In genomic region chr13:52968074-52968700, GRCh38 we compare ENCODE assay signal across 8 cellular contexts.
DNase-seq lines count a peak whose midpoint lies in the region; TF ChIP-seq lines count a peak whose summit lies in the region.

No MANE protein-coding gene starts in this region.

- H3K36me3 ChIP-seq in HEK293 (ENCODE audit: control insufficient read depth in 2 of 2, insufficient read depth in 1 of 2, low read length in 2 of 2) (no peaks in the 10 kb centered on the region), MM.1S (replicated peaks; ENCODE audit: insufficient read depth, low read length) (no peaks in the 10 kb centered on the region), vagina (no peaks in the 10 kb centered on the region)

- intact Hi-C loops in posterior cingulate gyrus (cut with DNase I) = loop anchor here (5.0 to 10.0 kb wide), 2 partner anchors 116 to 187 kb away; no protein-coding TSS in a partner anchor
- intact Hi-C loops in vagina (cut with DNase I) = no loop called here

- H3K27me3 ChIP-seq in MM.1S (replicated peaks; ENCODE audit: insufficient read depth, low read length) = no peaks in the 10 kb centered on the region
- H3K27me3 ChIP-seq in vagina = no peaks in the 10 kb centered on the region

- POLR2A ChIA-PET in GM10248 (lab: Yijun Ruan, JAX) = no interaction called here
- POLR2A ChIA-PET in HEK293 (lab: Yijun Ruan, JAX) = interaction anchor here (0.6 kb wide), 1 partner anchor 315 kb away, joined by 3 read pairs; the partner anchor contains the start of gene SUGT1
- POLR2A ChIA-PET in RWPE1 (lab: Yijun Ruan, JAX; ENCODE audit: low non-redundant PET) = no interaction called here

- no peaks in the 10 kb centered on the region for H3K9me2 ChIP-seq in MM.1S (replicated peaks; ENCODE audit: insufficient read depth, low read length)

- TF ChIP-seq CTCF in GM10248 (IDR thresholded peaks at IDR 0.05; ENCODE audit: control extremely low read depth, extremely low read depth, low read depth, missing control alignments) (peak; percentile 87), HEK293 (tag by site-specific recombination; IDR thresholded peaks at IDR 0.05) (peak; percentile 92), MM.1S (IDR thresholded peaks at IDR 0.05; ENCODE audit: low read length) (peak; percentile 91), RWPE1 (conservative IDR thresholded peaks at IDR 0.05; ENCODE audit: low read depth) (peak; percentile 91), vagina (IDR thresholded peaks at IDR 0.05) (peak; percentile 33 to 79 (median 54))

- H3K9me3 ChIP-seq in HEK293 (ENCODE audit: control insufficient read depth, insufficient read depth, low read depth, low read length) (no peaks in the 10 kb centered on the region), MM.1S (replicated peaks; ENCODE audit: insufficient read depth, low read length) (no peaks in the 10 kb centered on the region), vagina (no peaks in the 10 kb centered on the region)

- DNase-seq in GM10248 (ENCODE audit: extremely low spot score) (peak; percentile 76), MM.1S (peak; percentile 70), RWPE1 (ENCODE audit: low spot score) (peak; percentile 80), glomerular visceral epithelial cell (ENCODE audit: extremely low spot score) (peak; percentile 53), posterior cingulate gyrus (peak; percentile 33 to 95 (median 74)), vagina (ENCODE audit: extremely low spot score in 2 of 2) (peak in 1 of 2 donors; percentile 95)
- peak; percentile 84 for DNase-seq in activated effector memory CD4-positive, alpha-beta T cell treated with anti-CD3 and anti-CD28 coated beads, Interleukin-2, amount 50 U/mL, for 16 hours

- H3K4me3 ChIP-seq in HEK293 (ENCODE audit: low read depth, low read length) (no peak overlapping the region), MM.1S (ENCODE audit: low read length) (no peak overlapping the region), vagina (no peak overlapping the region)

- H3K27ac ChIP-seq in HEK293 (ENCODE audit: extremely low read depth, low read depth, low read length) (no peak overlapping the region), MM.1S (ENCODE audit: low read length) (no peak overlapping the region), RWPE1 (no peak overlapping the region), vagina (no peak overlapping the region)

- H3K79me2 ChIP-seq in MM.1S (ENCODE audit: low read length) = no peaks in the 10 kb centered on the region

- no peak overlapping the region for H3K4me2 ChIP-seq in MM.1S (ENCODE audit: low read depth, low read length)

- H4K20me1 ChIP-seq in MM.1S (ENCODE audit: insufficient read depth, low read length) = no peaks in the 10 kb centered on the region

- CTCF ChIA-PET in GM10248 (lab: Yijun Ruan, JAX) (interaction anchor here (0.7 to 3.5 kb wide), 51 partner anchors 9 to 359 kb away, joined by 3 to 36 read pairs (median 4); partner anchors contain the start of gene SUGT1), HEK293 (lab: Yijun Ruan, JAX) (interaction anchor here (0.5 to 3.0 kb wide), 60 partner anchors 9 to 1131 kb away, joined by 3 to 33 read pairs (median 4); no protein-coding TSS in a partner anchor), RWPE1 (lab: Yijun Ruan, JAX) (interaction anchor here (0.5 to 1.9 kb wide), 35 partner anchors 9 to 398 kb away, joined by 3 to 15 read pairs (median 4); partner anchors contain the start of gene PCDH8)

- H2AFZ ChIP-seq in MM.1S (ENCODE audit: low read length) = no peak overlapping the region

- H3K9ac ChIP-seq in MM.1S (ENCODE audit: low read length) = no peak overlapping the region

- no peaks in the 10 kb centered on the region for H3K4me1 ChIP-seq in HEK293 (ENCODE audit: control insufficient read depth, insufficient read depth, low read length)
- H3K4me1 ChIP-seq in MM.1S (ENCODE audit: low read length) = no peaks in the 10 kb centered on the region
- no peaks in the 10 kb centered on the region for H3K4me1 ChIP-seq in vagina

- no peak for TF ChIP-seq POLR2A in vagina (IDR thresholded peaks at IDR 0.05)

- H3F3A ChIP-seq in MM.1S (ENCODE audit: insufficient read depth, low read length) = no peaks in the 10 kb centered on the region

TF ChIP-seq in HEK293, 187 proteins besides CTCF, POLR2A, EP300 and RAD21:
- TF ChIP-seq ZNF2 (tag by site-specific recombination; IDR thresholded peaks at IDR 0.05) (peak; percentile 80), ZNF654 (tag by site-specific recombination; IDR thresholded peaks at IDR 0.05; ENCODE audit: low read depth) (peak; percentile 58), ZNF596 (tag by site-specific recombination; IDR thresholded peaks at IDR 0.05) (no peak), ZNF791 (tag by site-specific recombination; IDR thresholded peaks at IDR 0.05) (no peak), PRDM1 (tag by site-specific recombination; IDR thresholded peaks at IDR 0.05) (peak; percentile 94), REST (tag by site-specific recombination; IDR thresholded peaks at IDR 0.05) (peak; percentile 99), ZNF660 (tag by site-specific recombination; IDR thresholded peaks at IDR 0.05) (0 out of 2 replicates have a peak, but pooled peaks have one; percentile 64), ZNF501 (tag by site-specific recombination; IDR thresholded peaks at IDR 0.05) (no peak)
TF ChIP-seq in HEK293: peak in this region for 5.
